Comparison of ENCODE assay signal across 23 cellular contexts in genomic region chr7:44484482-44485313, GRCh38. TPM values are rescaled to one million over a fixed set of nuclear protein-coding genes. Genes with fewer than 3 reads are reported as not detected.
DNase-seq lines count a peak whose midpoint lies in the region; ATAC-seq and TF ChIP-seq lines count a peak whose summit lies in the region.
"Had no signal": no experiment of that assay in that cellular context is flagged by ENCODE, and none has a peak within 500 bp of the region (broad histone marks: within the 10 kb centered on the region; RNA-seq: fewer than 3 reads in every experiment).

No MANE protein-coding gene starts in this region.

- H3K27ac ChIP-seq in right atrium auricular region = peak overlapping the region; percentile 56 to 58
- H3K27ac ChIP-seq: brain microvascular endothelial cell, ovary, SJSA1, thoracic aorta had no signal

- peaks cover 45% of the 10 kb centered on the region for H3K36me3 ChIP-seq in right atrium auricular region
- H3K36me3 ChIP-seq: ovary had no signal

- no peak for DNase-seq in activated T-cell treated with anti-CD3 and anti-CD28 coated beads, Interleukin-2, amount 50 U/mL, for 72 hours
- DNase-seq in activated T-cell treated with anti-CD3 and anti-CD28 coated beads for 4 hours = no peak
- no peak for DNase-seq in activated T-helper 1 cell treated with anti-CD3 and anti-CD28 coated beads, Interleukin-12 subunit alpha, Interleukin-12 subunit beta, Interleukin-2, Interleukin-4 antibody, amounts not matched to agents 30 ng/mL and 10 ng/mL and 1 ng/mL, durations not matched to agents 14 hours and 24 hours and 36 hours (ENCODE audit: low spot score)
- no peak for DNase-seq in right atrium auricular region (ENCODE audit: low spot score)
- DNase-seq in renal cortical epithelial cell (ENCODE audit: low read depth) = peak; percentile 57
- no peak for DNase-seq in epidermal melanocyte (ENCODE audit: insufficient read length, low spot score)
- no peak for DNase-seq in NCI-H2171 (lab: John Stamatoyannopoulos, UW)
- DNase-seq: activated CD4-positive, CD25-positive, alpha-beta regulatory T cell treated with anti-CD3 and anti-CD28 coated beads, Interleukin-2, amount 50 U/mL, for 72 hours; brain microvascular endothelial cell; C1 segment of cervical spinal cord; hypothalamus; mesenchymal stem cell; naive B cell; NCI-H187; NCI-H345; ovary had no signal

- intact Hi-C loops in activated T-helper 1 cell treated with anti-CD3 and anti-CD28 coated beads, Interleukin-12 subunit alpha, Interleukin-12 subunit beta, Interleukin-2, Interleukin-4 antibody, amounts not matched to agents 30 ng/mL and 10 ng/mL and 1 ng/mL, durations not matched to agents 14 hours and 24 hours and 36 hours (cut with micrococcal nuclease) = no loop called here

- H3K4me3 Mint-ChIP-seq in activated T-cell treated with anti-CD3 and anti-CD28 coated beads, Interleukin-2, amount 50 U/mL, for 72 hours = peak overlapping the region in 1 of 2 donors; percentile 6
- peak overlapping the region; percentile 1 for H3K4me3 Mint-ChIP-seq in activated T-helper 1 cell treated with anti-CD3 and anti-CD28 coated beads, Interleukin-12 subunit alpha, Interleukin-12 subunit beta, Interleukin-2, Interleukin-4 antibody, amounts not matched to agents 30 ng/mL and 10 ng/mL and 1 ng/mL, durations not matched to agents 14 hours and 24 hours and 36 hours
- H3K4me3 Mint-ChIP-seq: stimulated activated effector memory CD8-positive, alpha-beta T cell treated with anti-CD3 and anti-CD28 coated beads, Interleukin-12 subunit alpha, Interleukin-12 subunit beta, amount 100 ng/mL, for 72 hours had no signal

- peaks cover 27 to 43% of the 10 kb centered on the region in 2 donors for H3K36me3 Mint-ChIP-seq in activated T-cell treated with anti-CD3 and anti-CD28 coated beads, Interleukin-2, amount 50 U/mL, for 72 hours (ENCODE audit: insufficient read depth in 2 of 2)
- H3K36me3 Mint-ChIP-seq in activated T-helper 1 cell treated with anti-CD3 and anti-CD28 coated beads, Interleukin-12 subunit alpha, Interleukin-12 subunit beta, Interleukin-2, Interleukin-4 antibody, amounts not matched to agents 30 ng/mL and 10 ng/mL and 1 ng/mL, durations not matched to agents 14 hours and 24 hours and 36 hours (ENCODE audit: low read depth) = peaks cover 70% of the 10 kb centered on the region

- H3K9me3 Mint-ChIP-seq in activated T-cell treated with anti-CD3 and anti-CD28 coated beads, Interleukin-2, amount 50 U/mL, for 72 hours = peaks cover 4 to 9% of the 10 kb centered on the region in 2 donors
- peaks cover 18% of the 10 kb centered on the region for H3K9me3 Mint-ChIP-seq in activated T-helper 1 cell treated with anti-CD3 and anti-CD28 coated beads, Interleukin-12 subunit alpha, Interleukin-12 subunit beta, Interleukin-2, Interleukin-4 antibody, amounts not matched to agents 30 ng/mL and 10 ng/mL and 1 ng/mL, durations not matched to agents 14 hours and 24 hours and 36 hours

- no peak for ATAC-seq in activated T-cell treated with anti-CD3 and anti-CD28 coated beads, Interleukin-2, amount 50 U/mL, for 72 hours (replicated peaks in 1 of 2)
- no peak for ATAC-seq in GM21390 (IDR thresholded peaks at IDR 0.05; ENCODE audit: unreplicated experiment)
- ATAC-seq: Panc1; stimulated activated effector memory CD8-positive, alpha-beta T cell treated with anti-CD3 and anti-CD28 coated beads, Interleukin-12 subunit alpha, Interleukin-12 subunit beta, amount 100 ng/mL, for 72 hours had no signal

- H3K27me3 ChIP-seq in right atrium auricular region = no peaks in the 10 kb centered on the region
- H3K27me3 ChIP-seq: brain microvascular endothelial cell, ovary, SJSA1 had no signal

- peaks cover 69% of the 10 kb centered on the region for H3K4me1 Mint-ChIP-seq in activated T-cell treated with anti-CD3 and anti-CD28 coated beads, Interleukin-2, amount 50 U/mL, for 72 hours (ENCODE audit: low read depth)
- peaks cover 67% of the 10 kb centered on the region for H3K4me1 Mint-ChIP-seq in activated T-helper 1 cell treated with anti-CD3 and anti-CD28 coated beads, Interleukin-12 subunit alpha, Interleukin-12 subunit beta, Interleukin-2, Interleukin-4 antibody, amounts not matched to agents 30 ng/mL and 10 ng/mL and 1 ng/mL, durations not matched to agents 14 hours and 24 hours and 36 hours (ENCODE audit: low read depth)

- H3K9me3 ChIP-seq in right atrium auricular region = peaks cover 0 to 9% of the 10 kb centered on the region in 2 donors
- H3K9me3 ChIP-seq: ovary, SJSA1, thoracic aorta had no signal

- peaks cover 0 to 60% of the 10 kb centered on the region in 2 donors for H3K4me1 ChIP-seq in right atrium auricular region

- no peak overlapping the region for H3K4me3 ChIP-seq in right atrium auricular region
- H3K4me3 ChIP-seq: ovary, SJSA1, thoracic aorta had no signal

- no peak for TF ChIP-seq CTCF in right atrium auricular region (IDR thresholded peaks at IDR 0.05)

- H3K27ac Mint-ChIP-seq in activated T-cell treated with anti-CD3 and anti-CD28 coated beads, Interleukin-2, amount 50 U/mL, for 72 hours = peak overlapping the region; percentile 52
- peak overlapping the region; percentile 20 for H3K27ac Mint-ChIP-seq in activated T-helper 1 cell treated with anti-CD3 and anti-CD28 coated beads, Interleukin-12 subunit alpha, Interleukin-12 subunit beta, Interleukin-2, Interleukin-4 antibody, amounts not matched to agents 30 ng/mL and 10 ng/mL and 1 ng/mL, durations not matched to agents 14 hours and 24 hours and 36 hours
- H3K27ac Mint-ChIP-seq: stimulated activated effector memory CD8-positive, alpha-beta T cell treated with anti-CD3 and anti-CD28 coated beads, Interleukin-12 subunit alpha, Interleukin-12 subunit beta, amount 100 ng/mL, for 72 hours had no signal

- no peaks in the 10 kb centered on the region for H3K27me3 Mint-ChIP-seq in activated T-cell treated with anti-CD3 and anti-CD28 coated beads, Interleukin-2, amount 50 U/mL, for 72 hours (ENCODE audit: low read depth)
- no peaks in the 10 kb centered on the region for H3K27me3 Mint-ChIP-seq in activated T-helper 1 cell treated with anti-CD3 and anti-CD28 coated beads, Interleukin-12 subunit alpha, Interleukin-12 subunit beta, Interleukin-2, Interleukin-4 antibody, amounts not matched to agents 30 ng/mL and 10 ng/mL and 1 ng/mL, durations not matched to agents 14 hours and 24 hours and 36 hours (ENCODE audit: insufficient read depth)
- H3K27me3 Mint-ChIP-seq: naive B cell had no signal

RNA-seq across cellular contexts. Expression of gene NUDCD3, which starts 5.8 kb away (rescaled TPM):
- 100 to 1,000 TPM; 105 to 120 TPM for total RNA-seq in activated T-cell treated with anti-CD3 and anti-CD28 coated beads, Interleukin-2, amount 50 U/mL, for 72 hours
- total RNA-seq in activated T-helper 1 cell treated with anti-CD3 and anti-CD28 coated beads, Interleukin-12 subunit alpha, Interleukin-12 subunit beta, Interleukin-2, Interleukin-4 antibody, amounts not matched to agents 30 ng/mL and 10 ng/mL and 1 ng/mL, durations not matched to agents 14 hours and 24 hours and 36 hours = 77.9 and 83.1 TPM in 2 replicates
- 10 to 100 TPM; 50.6 to 53.3 TPM for total RNA-seq in right atrium auricular region
- 62.2 and 133 TPM in 2 replicates for total RNA-seq in renal cortical epithelial cell

RNA-seq across cellular contexts. Expression of gene NPC1L1, which starts 56.4 kb away (rescaled TPM):
- total RNA-seq in activated T-cell treated with anti-CD3 and anti-CD28 coated beads, Interleukin-2, amount 50 U/mL, for 72 hours = under 1 TPM; 0.12 to 0.25 TPM
- total RNA-seq in activated T-helper 1 cell treated with anti-CD3 and anti-CD28 coated beads, Interleukin-12 subunit alpha, Interleukin-12 subunit beta, Interleukin-2, Interleukin-4 antibody, amounts not matched to agents 30 ng/mL and 10 ng/mL and 1 ng/mL, durations not matched to agents 14 hours and 24 hours and 36 hours = not detected in 2 replicates
- total RNA-seq in right atrium auricular region = not detected
- 0.20 and 0.35 TPM in 2 replicates for total RNA-seq in renal cortical epithelial cell
- total RNA-seq: A673, endothelial cell of umbilical vein, SJSA1 had no signal
